Comparison of ENCODE assay signal across 12 cellular contexts in genomic region chr14:60051690-60052324, GRCh38. TPM values are rescaled to one million over a fixed set of nuclear protein-coding genes. Genes with fewer than 3 reads are reported as not detected.
DNase-seq lines count a peak whose midpoint lies in the region; ATAC-seq and TF ChIP-seq lines count a peak whose summit lies in the region.
"Had no signal": no experiment of that assay in that cellular context is flagged by ENCODE, and none has a peak within 500 bp of the region (broad histone marks: within the 10 kb centered on the region; RNA-seq: fewer than 3 reads in every experiment).

No MANE protein-coding gene starts in this region.

- in situ Hi-C loops in brain microvascular endothelial cell (cut with HindIII; ENCODE audit: low pct_ligation_motif_present, low sequenced_read_pairs), result no loop called here

- peaks cover 10% of the 10 kb centered on the region for H3K4me1 Mint-ChIP-seq in activated T-cell treated with anti-CD3 and anti-CD28 coated beads, Interleukin-2, amount 50 U/mL, for 72 hours (ENCODE audit: low read depth)
- H3K4me1 Mint-ChIP-seq in stimulated activated naive B cell treated with anti-CD40 and anti-IgM and Interleukin-4, amounts not matched to agents 10 μg/mL and 1 μg/mL and 100 μg/mL, for 72 hours, result peaks cover 8% of the 10 kb centered on the region in 2 donors

- TF ChIP-seq CTCF in choroid plexus epithelial cell (conservative IDR thresholded peaks at IDR 0.05; ENCODE audit: low read depth, low read length) (no peak), brain microvascular endothelial cell (IDR thresholded peaks at IDR 0.05; ENCODE audit: low read depth, low read length, missing control alignments) (no peak)

- H3K36me3 ChIP-seq in brain microvascular endothelial cell (replicated peaks), result no peaks in the 10 kb centered on the region
- H3K36me3 ChIP-seq: stomach had no signal

- H3K27me3 Mint-ChIP-seq in activated T-cell treated with anti-CD3 and anti-CD28 coated beads, Interleukin-2, amount 50 U/mL, for 72 hours (ENCODE audit: low read depth), result peaks cover 4% of the 10 kb centered on the region
- peaks cover 20% of the 10 kb centered on the region in 2 donors for H3K27me3 Mint-ChIP-seq in stimulated activated naive B cell treated with anti-CD40 and anti-IgM and Interleukin-4, amounts not matched to agents 10 μg/mL and 1 μg/mL and 100 μg/mL, for 72 hours

- H3K27ac Mint-ChIP-seq in activated T-cell treated with anti-CD3 and anti-CD28 coated beads, Interleukin-2, amount 50 U/mL, for 72 hours, result no peak overlapping the region
- no peak overlapping the region for H3K27ac Mint-ChIP-seq in stimulated activated naive B cell treated with anti-CD40 and anti-IgM and Interleukin-4, amounts not matched to agents 10 μg/mL and 1 μg/mL and 100 μg/mL, for 72 hours

- H3K36me3 Mint-ChIP-seq in activated T-cell treated with anti-CD3 and anti-CD28 coated beads, Interleukin-2, amount 50 U/mL, for 72 hours (ENCODE audit: insufficient read depth in 2 of 2), result peaks cover 0 to 1% of the 10 kb centered on the region in 2 donors
- no peaks in the 10 kb centered on the region for H3K36me3 Mint-ChIP-seq in stimulated activated naive B cell treated with anti-CD40 and anti-IgM and Interleukin-4, amounts not matched to agents 10 μg/mL and 1 μg/mL and 100 μg/mL, for 72 hours

- peak; percentile 23 for DNase-seq in activated T-cell treated with anti-CD3 and anti-CD28 coated beads, Interleukin-2, amount 50 U/mL, for 1 hour
- DNase-seq in activated T-cell treated with anti-CD3 and anti-CD28 coated beads, Interleukin-2, amount 50 U/mL, for 72 hours, result no peak
- DNase-seq in NCI-H69 (lab: John Stamatoyannopoulos, UW), result peak; percentile 6
- DNase-seq in choroid plexus epithelial cell (ENCODE audit: low read depth), result peak; percentile 2
- DNase-seq in stimulated activated naive B cell treated with anti-CD40 and anti-IgM and Interleukin-4, amounts not matched to agents 10 μg/mL and 1 μg/mL and 100 μg/mL, for 72 hours, result no peak
- DNase-seq in C1 segment of cervical spinal cord (lab: John Stamatoyannopoulos, UW), result no peak
- DNase-seq in brain microvascular endothelial cell, result no peak
- DNase-seq: MV-4-11, NCI-H510A treated with DMSO at 0.1 percent for 48 hours, stomach had no signal

- no peak overlapping the region for H3K27ac ChIP-seq in brain microvascular endothelial cell
- H3K27ac ChIP-seq: C4-2B, stomach had no signal

- peaks cover 0 to 2% of the 10 kb centered on the region in 2 donors for H3K9me3 Mint-ChIP-seq in activated T-cell treated with anti-CD3 and anti-CD28 coated beads, Interleukin-2, amount 50 U/mL, for 72 hours
- H3K9me3 Mint-ChIP-seq in stimulated activated naive B cell treated with anti-CD40 and anti-IgM and Interleukin-4, amounts not matched to agents 10 μg/mL and 1 μg/mL and 100 μg/mL, for 72 hours, result no peaks in the 10 kb centered on the region

- no peak for ATAC-seq in activated T-cell treated with anti-CD3 and anti-CD28 coated beads, Interleukin-2, amount 50 U/mL, for 72 hours (replicated peaks in 1 of 2)
- peak; percentile 49 to 66 for ATAC-seq in stimulated activated naive B cell treated with anti-CD40 and anti-IgM and Interleukin-4, amounts not matched to agents 10 μg/mL and 1 μg/mL and 100 μg/mL, for 72 hours (replicated peaks)
- ATAC-seq in GM21723 (IDR thresholded peaks at IDR 0.05; ENCODE audit: unreplicated experiment), result no peak

- H3K4me3 Mint-ChIP-seq in activated T-cell treated with anti-CD3 and anti-CD28 coated beads, Interleukin-2, amount 50 U/mL, for 72 hours, result peak overlapping the region in 1 of 2 donors; percentile 12
- H3K4me3 Mint-ChIP-seq in stimulated activated naive B cell treated with anti-CD40 and anti-IgM and Interleukin-4, amounts not matched to agents 10 μg/mL and 1 μg/mL and 100 μg/mL, for 72 hours, result no peak overlapping the region

- H3K4me3 ChIP-seq in choroid plexus epithelial cell (ENCODE audit: low read depth, low read length), result no peak overlapping the region
- no peak overlapping the region for H3K4me3 ChIP-seq in brain microvascular endothelial cell (ENCODE audit: low read depth, low read length)
- H3K4me3 ChIP-seq: stomach had no signal

- H3K27me3 ChIP-seq in brain microvascular endothelial cell (replicated peaks), result no peaks in the 10 kb centered on the region
- H3K27me3 ChIP-seq: stomach had no signal

RNA-seq across cellular contexts. Expression of gene PCNX4, which starts 39.9 kb away (rescaled TPM):
- total RNA-seq in activated T-cell treated with anti-CD3 and anti-CD28 coated beads, Interleukin-2, amount 50 U/mL, for 72 hours, result 10 to 100 TPM; 36.1 to 45.4 TPM

Comparison
In these comparisons a context has a peak if more than half of its experiments do, and no peak if none do; other contexts are left out.
1. DNase-seq: peak in activated T-cell treated with anti-CD3 and anti-CD28 coated beads, Interleukin-2, amount 50 U/mL, for 1 hour (single experiment), NCI-H69 (single experiment) and choroid plexus epithelial cell (single experiment); none in activated T-cell treated with anti-CD3 and anti-CD28 coated beads, Interleukin-2, amount 50 U/mL, for 72 hours (0 of 2), stimulated activated naive B cell treated with anti-CD40 and anti-IgM and Interleukin-4, amounts not matched to agents 10 μg/mL and 1 μg/mL and 100 μg/mL, for 72 hours (single experiment), C1 segment of cervical spinal cord (0 of 14) and brain microvascular endothelial cell (single experiment).
2. ATAC-seq: peak in stimulated activated naive B cell treated with anti-CD40 and anti-IgM and Interleukin-4, amounts not matched to agents 10 μg/mL and 1 μg/mL and 100 μg/mL, for 72 hours (2 of 2); none in activated T-cell treated with anti-CD3 and anti-CD28 coated beads, Interleukin-2, amount 50 U/mL, for 72 hours (0 of 2) and GM21723 (single experiment).